Comparison of ENCODE assay signal across 20 cellular contexts in genomic region chr5:125683669-125684068, GRCh38.
"Had no signal": no experiment of that assay in that cellular context is flagged by ENCODE, and none has a peak within 500 bp of the region (broad histone marks: within the 10 kb centered on the region; RNA-seq: fewer than 3 reads in every experiment).

No MANE protein-coding gene starts in this region.

- H3K79me2 ChIP-seq: hepatocyte had no signal

- ATAC-seq: activated T-cell treated with anti-CD3 and anti-CD28 coated beads, Interleukin-2, amount 50 U/mL, for 72 hours; effector memory CD8-positive, alpha-beta T cell; esophagus mucosa; left cardiac atrium; stimulated activated naive CD8-positive, alpha-beta T cell treated with anti-CD3 and anti-CD28 coated beads, Interleukin-15, Interleukin-2, amounts not matched to agents 100 U/mL and 50 U/mL, for 24 hours; upper lobe of right lung had no signal

- H3K27ac ChIP-seq: colonic mucosa, dorsolateral prefrontal cortex, hepatocyte, prostate gland, right atrium auricular region, upper lobe of right lung had no signal

- H3K4me3 ChIP-seq: colonic mucosa, dorsolateral prefrontal cortex, hepatocyte, prostate gland, right atrium auricular region, upper lobe of right lung had no signal

- H3K4me1 ChIP-seq: colonic mucosa, prostate gland, right atrium auricular region, upper lobe of right lung had no signal

- H3K9me3 ChIP-seq: colonic mucosa, prostate gland, right atrium auricular region, upper lobe of right lung had no signal

- DNase-seq: activated CD4-positive, alpha-beta memory T cell treated with anti-CD3 and anti-CD28 coated beads, Interleukin-2, amount 10 ng/mL, durations not matched to agents 7 days and 5 days; activated CD4-positive, alpha-beta T cell treated with anti-CD3 and anti-CD28 coated beads, Interleukin-2, amount 10 ng/mL, durations not matched to agents 24 days and 14 days; activated effector memory CD4-positive, alpha-beta T cell treated with Interleukin-2 at 50 U/mL for 16 hours; activated naive CD4-positive, alpha-beta T cell treated with anti-CD3 and anti-CD28 coated beads, Interleukin-2, amount 10 ng/mL, durations not matched to agents 7 days and 5 days; activated T-cell treated with anti-CD3 and anti-CD28 coated beads, Interleukin-2, amount 50 U/mL, for 72 hours; anterior cingulate cortex; colonic mucosa; dorsolateral prefrontal cortex; effector memory CD8-positive, alpha-beta T cell; foreskin melanocyte; left cardiac atrium; naive B cell; stimulated activated CD4-positive, alpha-beta T cell treated with anti-CD3 and anti-CD28 coated beads, Interleukin-12 subunit alpha, Interleukin-12 subunit beta, amount 100 ng/mL, for 4 hours; stimulated activated CD4-positive, alpha-beta T cell treated with anti-CD3 and anti-CD28 coated beads, Interleukin-4, amount 100 ng/mL, for 4 hours; stimulated activated naive CD8-positive, alpha-beta T cell treated with anti-CD3 and anti-CD28 coated beads, Interleukin-15, Interleukin-2, amounts not matched to agents 100 U/mL and 50 U/mL, for 24 hours; upper lobe of right lung had no signal

- H3K27me3 ChIP-seq: colonic mucosa, dorsolateral prefrontal cortex, hepatocyte, right atrium auricular region, upper lobe of right lung had no signal

- H2AFZ ChIP-seq: hepatocyte had no signal

- H3K36me3 ChIP-seq: colonic mucosa, prostate gland, right atrium auricular region, upper lobe of right lung had no signal

- H3K4me2 ChIP-seq: hepatocyte had no signal
